ENCODE assay signal across 9 cellular contexts in the genomic region with DNA sequence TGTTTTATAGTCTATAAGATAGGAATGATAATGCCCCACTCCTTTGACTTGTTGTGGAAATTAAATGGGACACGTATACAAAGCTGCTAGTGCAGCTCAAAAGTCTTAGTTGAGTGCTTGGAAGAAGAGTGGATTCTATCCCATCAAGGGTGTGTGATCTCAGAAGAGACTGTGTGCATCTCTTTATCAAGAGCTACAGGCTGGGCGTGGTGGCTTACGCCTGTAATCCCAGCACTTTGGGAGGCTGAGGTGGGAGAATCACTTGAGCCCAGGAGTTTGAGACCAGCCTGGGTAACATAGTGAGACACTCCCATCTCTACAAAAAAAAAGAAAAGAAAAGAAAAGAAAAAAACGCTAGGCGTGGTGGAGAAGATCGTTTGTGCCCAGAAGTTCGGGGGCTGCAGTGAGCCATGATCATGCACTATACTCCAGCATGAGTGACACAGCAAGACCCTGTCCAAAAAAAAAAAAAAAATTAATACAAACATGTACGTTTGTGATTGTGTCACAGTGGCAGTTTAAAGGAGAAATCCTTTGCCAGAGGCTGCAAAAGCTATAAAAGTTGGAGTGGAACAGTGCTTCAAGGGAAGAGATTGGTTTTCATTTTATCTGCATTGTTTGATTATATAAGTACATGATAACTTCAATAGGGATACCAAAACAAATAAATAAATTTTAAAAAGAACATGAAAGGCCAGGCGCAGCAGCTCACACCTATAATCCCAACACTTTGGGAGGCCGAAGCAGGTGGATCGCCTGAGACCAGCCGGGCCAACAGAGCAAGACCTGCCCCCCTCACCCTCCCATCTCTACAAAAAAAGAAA. TPM values are rescaled to one million over a fixed set of nuclear protein-coding genes. Genes with fewer than 3 reads are reported as not detected.
DNase-seq lines count a peak whose midpoint lies in the region; ATAC-seq lines count a peak whose summit lies in the region.
"Had no signal": no experiment of that assay in that cellular context is flagged by ENCODE, and none has a peak within 500 bp of the region (broad histone marks: within the 10 kb centered on the region; RNA-seq: fewer than 3 reads in every experiment).

No MANE protein-coding gene starts in this region.

- H3K27me3 ChIP-seq in subcutaneous abdominal adipose tissue (ENCODE audit: control insufficient read depth in 5 of 5, insufficient read depth in 4 of 5, low read length in 5 of 5) = no peaks in the 10 kb centered on the region

- H3K36me3 Mint-ChIP-seq in activated T-cell treated with anti-CD3 and anti-CD28 coated beads, Interleukin-2, amount 50 U/mL, for 4 hours (ENCODE audit: insufficient read depth) = no peaks in the 10 kb centered on the region

- H3K4me3 Mint-ChIP-seq in activated T-cell treated with anti-CD3 and anti-CD28 coated beads, Interleukin-2, amount 50 U/mL, for 4 hours = peak overlapping the region; percentile 84

- H3K4me1 Mint-ChIP-seq in activated T-cell treated with anti-CD3 and anti-CD28 coated beads, Interleukin-2, amount 50 U/mL, for 4 hours (ENCODE audit: low read depth) = peaks cover 42% of the 10 kb centered on the region

- H3K27me3 Mint-ChIP-seq in activated T-cell treated with anti-CD3 and anti-CD28 coated beads, Interleukin-2, amount 50 U/mL, for 4 hours (ENCODE audit: low read depth) = no peaks in the 10 kb centered on the region

- H3K36me3 ChIP-seq in subcutaneous abdominal adipose tissue (ENCODE audit: control insufficient read depth in 5 of 5, insufficient read depth in 5 of 5, low read length in 5 of 5) = no peaks in the 10 kb centered on the region

- DNase-seq in NOMO-1 treated with DMSO at 0.1 percent for 48 hours (lab: John Stamatoyannopoulos, UW; ENCODE audit: unreplicated experiment) (peak; percentile 6), NOMO-1 treated with dmso at 0.1 percent for 144 hours (lab: John Stamatoyannopoulos, UW; ENCODE audit: unreplicated experiment) (no peak), NCI-H774 (lab: John Stamatoyannopoulos, UW) (no peak)
- no peak for DNase-seq in activated T-cell treated with anti-CD3 and anti-CD28 coated beads, Interleukin-2, amount 50 U/mL, for 4 hours
- no peak for DNase-seq in activated CD8-positive, alpha-beta memory T cell treated with anti-CD3 and anti-CD28 coated beads for 24 hours

- H3K4me1 ChIP-seq in subcutaneous abdominal adipose tissue (ENCODE audit: control insufficient read depth in 5 of 5, insufficient read depth in 5 of 5, low read length in 5 of 5) = peaks cover 6 to 37% (median 26%) of the 10 kb centered on the region in 5 donors

- peak overlapping the region; percentile 89 to 98 (median 95) for H3K9ac ChIP-seq in subcutaneous abdominal adipose tissue (ENCODE audit: low read length in 5 of 5)

- no peak for ATAC-seq in activated T-cell treated with anti-CD3 and anti-CD28 coated beads, Interleukin-2, amount 50 U/mL, for 4 hours
- ATAC-seq in HG03521 (IDR thresholded peaks at IDR 0.05; ENCODE audit: unreplicated experiment) = no peak

- peak overlapping the region; percentile 71; the same call in 1 of the 2 replicates for H3K4me3 ChIP-seq in iPS-18c (ENCODE audit: insufficient read depth, low read depth, low read length)
- peak overlapping the region; percentile 64 to 86 (median 83) for H3K4me3 ChIP-seq in subcutaneous abdominal adipose tissue (ENCODE audit: low read depth in 1 of 5, low read length in 5 of 5)

- H3K9me3 Mint-ChIP-seq in activated T-cell treated with anti-CD3 and anti-CD28 coated beads, Interleukin-2, amount 50 U/mL, for 4 hours = no peaks in the 10 kb centered on the region

- H3K27ac ChIP-seq in subcutaneous abdominal adipose tissue (ENCODE audit: low read depth, low read length) = peak overlapping the region; percentile 86

- no peaks in the 10 kb centered on the region for H3K9me3 ChIP-seq in iPS-18c (ENCODE audit: control insufficient read depth, insufficient read depth, low read length)
- H3K9me3 ChIP-seq in subcutaneous abdominal adipose tissue (ENCODE audit: control insufficient read depth in 5 of 5, low read length in 5 of 5) = no peaks in the 10 kb centered on the region

RNA-seq across cellular contexts. Expression of a gene that starts 0.9 kb away (rescaled TPM):
- 10 to 100 TPM; 22.7 to 32.1 (median 26.3) TPM for total RNA-seq in activated T-cell treated with anti-CD3 and anti-CD28 coated beads, Interleukin-2, amount 50 U/mL, for 4 hours

RNA-seq across cellular contexts. Expression of a gene that starts 38.9 kb away (rescaled TPM):
- total RNA-seq in activated T-cell treated with anti-CD3 and anti-CD28 coated beads, Interleukin-2, amount 50 U/mL, for 4 hours = not detected
- total RNA-seq: subcutaneous adipose tissue had no signal
